1 cellular context compared by ENCODE assay signal in genomic region chr1:235648407-235648907, GRCh38.
TF ChIP-seq lines count a peak whose summit lies in the region.

No MANE protein-coding gene starts in this region.

TF ChIP-seq in GM12878, 131 proteins besides CTCF, POLR2A, EP300 and RAD21 (continued from another document):
- TF ChIP-seq REST (IDR thresholded peaks at IDR 0.05; ENCODE audit: low read depth, low read length) (no peak), NFXL1 (IDR thresholded peaks at IDR 0.05; ENCODE audit: borderline replicate concordance) (no peak), ATF3 (IDR thresholded peaks at IDR 0.05; ENCODE audit: borderline replicate concordance, extremely low read depth, low read depth, low read length) (no peak), MEF2A (IDR thresholded peaks at IDR 0.05; ENCODE audit: insufficient read depth, low read depth, low read length) (no peak), CREM (IDR thresholded peaks at IDR 0.05; ENCODE audit: low read depth) (no peak), USF2 (IDR thresholded peaks at IDR 0.05; ENCODE audit: borderline replicate concordance, low read depth, low read length) (no peak), SREBF2 (IDR thresholded peaks at IDR 0.05; ENCODE audit: low read length) (no peak)
